ENCODE assay signal across 11 cellular contexts in genomic region chr22:43147821-43148220, GRCh38. TPM values are rescaled to one million over a fixed set of nuclear protein-coding genes. Genes with fewer than 3 reads are reported as not detected.
DNase-seq lines count a peak whose midpoint lies in the region; ATAC-seq and TF ChIP-seq lines count a peak whose summit lies in the region.
"Had no signal": no experiment of that assay in that cellular context is flagged by ENCODE, and none has a peak within 500 bp of the region (broad histone marks: within the 10 kb centered on the region; RNA-seq: fewer than 3 reads in every experiment).

No MANE protein-coding gene starts in this region.

- H3K4me3 ChIP-seq in Loucy (ENCODE audit: low read length, poor library complexity, severe bottlenecking): no peak overlapping the region
- H3K4me3 ChIP-seq: ascending aorta had no signal

- no peak for ATAC-seq in activated CD8-positive, alpha-beta memory T cell treated with anti-CD3 and anti-CD28 coated beads, Interleukin-2, amount 10 ng/mL, durations not matched to agents 7 days and 5 days
- no peak for ATAC-seq in activated B cell treated with CpG ODN at 0.5 μM for 24 hours (ENCODE audit: low read depth)
- ATAC-seq in stimulated activated memory B cell treated with anti-CD40 and anti-IgM and Interleukin-4, amounts not matched to agents 10 μg/mL and 1 μg/mL and 100 μg/mL, for 72 hours: no peak
- no peak for ATAC-seq in SK-N-SH treated with all-trans-retinoic acid at 6 μM for 48 hours
- no peak for ATAC-seq in GM19452 (IDR thresholded peaks at IDR 0.05; ENCODE audit: unreplicated experiment)

- no peaks in the 10 kb centered on the region for H3K36me3 ChIP-seq in Loucy (ENCODE audit: insufficient read depth, low read length)
- H3K36me3 ChIP-seq: ascending aorta had no signal

- H3K4me2 ChIP-seq in Loucy (ENCODE audit: low read depth, low read length, poor library complexity, severe bottlenecking): peak overlapping the region; percentile 20

- POLR2A ChIA-PET in activated B cell treated with CpG ODN at 0.5 μM for 24 hours (lab: Charles Lee): interaction anchor here (0.9 to 1.5 kb wide), 3 partner anchors 40 to 1705 kb away, joined by 3 to 6 read pairs (median 4); no protein-coding TSS in a partner anchor

- no peak overlapping the region for H3K4me3 Mint-ChIP-seq in activated CD8-positive, alpha-beta memory T cell treated with anti-CD3 and anti-CD28 coated beads, Interleukin-2, amount 10 ng/mL, durations not matched to agents 7 days and 5 days
- H3K4me3 Mint-ChIP-seq in activated B cell treated with CpG ODN at 0.5 μM for 24 hours: peak overlapping the region; percentile 70
- H3K4me3 Mint-ChIP-seq in stimulated activated memory B cell treated with anti-CD40 and anti-IgM and Interleukin-4, amounts not matched to agents 10 μg/mL and 1 μg/mL and 100 μg/mL, for 72 hours: no peak overlapping the region

- H3K9me3 Mint-ChIP-seq in activated CD8-positive, alpha-beta memory T cell treated with anti-CD3 and anti-CD28 coated beads, Interleukin-2, amount 10 ng/mL, durations not matched to agents 7 days and 5 days (ENCODE audit: low read depth): no peaks in the 10 kb centered on the region
- H3K9me3 Mint-ChIP-seq in activated B cell treated with CpG ODN at 0.5 μM for 24 hours: no peaks in the 10 kb centered on the region
- no peaks in the 10 kb centered on the region for H3K9me3 Mint-ChIP-seq in stimulated activated memory B cell treated with anti-CD40 and anti-IgM and Interleukin-4, amounts not matched to agents 10 μg/mL and 1 μg/mL and 100 μg/mL, for 72 hours

- H4K20me1 ChIP-seq in Loucy (ENCODE audit: insufficient read depth, low read length, poor library complexity, severe bottlenecking): no peaks in the 10 kb centered on the region

- H3K27ac Mint-ChIP-seq in activated CD8-positive, alpha-beta memory T cell treated with anti-CD3 and anti-CD28 coated beads, Interleukin-2, amount 10 ng/mL, durations not matched to agents 7 days and 5 days: peak overlapping the region; percentile 34
- peak overlapping the region; percentile 81 for H3K27ac Mint-ChIP-seq in activated B cell treated with CpG ODN at 0.5 μM for 24 hours
- H3K27ac Mint-ChIP-seq in stimulated activated memory B cell treated with anti-CD40 and anti-IgM and Interleukin-4, amounts not matched to agents 10 μg/mL and 1 μg/mL and 100 μg/mL, for 72 hours: peak overlapping the region; percentile 40

- no peaks in the 10 kb centered on the region for H3K36me3 Mint-ChIP-seq in activated CD8-positive, alpha-beta memory T cell treated with anti-CD3 and anti-CD28 coated beads, Interleukin-2, amount 10 ng/mL, durations not matched to agents 7 days and 5 days
- H3K36me3 Mint-ChIP-seq in activated B cell treated with CpG ODN at 0.5 μM for 24 hours (ENCODE audit: low read depth): peaks cover 3% of the 10 kb centered on the region
- no peaks in the 10 kb centered on the region for H3K36me3 Mint-ChIP-seq in stimulated activated memory B cell treated with anti-CD40 and anti-IgM and Interleukin-4, amounts not matched to agents 10 μg/mL and 1 μg/mL and 100 μg/mL, for 72 hours

- peak overlapping the region; percentile 43 for H3K9ac ChIP-seq in Loucy (ENCODE audit: low read depth, low read length, poor library complexity, severe bottlenecking)

- no peaks in the 10 kb centered on the region for H3K9me2 ChIP-seq in Loucy (replicated peaks; ENCODE audit: low read depth, low read length)

- CTCF ChIA-PET in activated CD8-positive, alpha-beta memory T cell treated with anti-CD3 and anti-CD28 coated beads, Interleukin-2, amount 10 ng/mL, durations not matched to agents 7 days and 5 days (lab: Charles Lee): interaction anchor here (1.0 to 1.5 kb wide), 2 partner anchors 10 to 40 kb away, joined by 3 read pairs; no protein-coding TSS in a partner anchor
- CTCF ChIA-PET in activated B cell treated with CpG ODN at 0.5 μM for 24 hours (lab: Charles Lee): no interaction called here

- no peaks in the 10 kb centered on the region for H3K9me3 ChIP-seq in Loucy (ENCODE audit: insufficient read depth, low read depth, low read length)
- H3K9me3 ChIP-seq: ascending aorta had no signal

- H3K4me1 ChIP-seq in Loucy (ENCODE audit: insufficient read depth, low read length, poor library complexity, severe bottlenecking): peaks cover 33% of the 10 kb centered on the region

- peaks cover 31% of the 10 kb centered on the region for H3K4me1 Mint-ChIP-seq in activated CD8-positive, alpha-beta memory T cell treated with anti-CD3 and anti-CD28 coated beads, Interleukin-2, amount 10 ng/mL, durations not matched to agents 7 days and 5 days
- peaks cover 52% of the 10 kb centered on the region for H3K4me1 Mint-ChIP-seq in activated B cell treated with CpG ODN at 0.5 μM for 24 hours
- H3K4me1 Mint-ChIP-seq in stimulated activated memory B cell treated with anti-CD40 and anti-IgM and Interleukin-4, amounts not matched to agents 10 μg/mL and 1 μg/mL and 100 μg/mL, for 72 hours: peaks cover 65% of the 10 kb centered on the region

- peaks cover 16% of the 10 kb centered on the region for H3K79me2 ChIP-seq in Loucy (ENCODE audit: insufficient read depth, low read length)

- no peaks in the 10 kb centered on the region for H3F3A ChIP-seq in Loucy (ENCODE audit: low read depth)

- no peak overlapping the region; the same call in 1 of the 2 replicates for H2AFZ ChIP-seq in Loucy (ENCODE audit: low read length)

- DNase-seq in activated CD8-positive, alpha-beta memory T cell treated with anti-CD3 and anti-CD28 coated beads, Interleukin-2, amount 10 ng/mL, durations not matched to agents 7 days and 5 days: no peak
- no peak for DNase-seq in activated CD8-positive, alpha-beta memory T cell treated with anti-CD3 and anti-CD28 coated beads for 24 hours
- DNase-seq in activated B cell treated with CpG ODN at 0.5 μM for 24 hours (no peak), AG08395 (ENCODE audit: low spot score) (no peak)
- DNase-seq: islet precursor cell, small intestine had no signal

- TF ChIP-seq CTCF in Loucy (conservative IDR thresholded peaks at IDR 0.05; ENCODE audit: low read length) (no peak), activated B cell treated with CpG ODN at 0.5 μM for 24 hours (IDR thresholded peaks at IDR 0.05) (no peak)

- H3K27me3 Mint-ChIP-seq in activated CD8-positive, alpha-beta memory T cell treated with anti-CD3 and anti-CD28 coated beads, Interleukin-2, amount 10 ng/mL, durations not matched to agents 7 days and 5 days: no peaks in the 10 kb centered on the region
- no peaks in the 10 kb centered on the region for H3K27me3 Mint-ChIP-seq in activated B cell treated with CpG ODN at 0.5 μM for 24 hours
- H3K27me3 Mint-ChIP-seq in stimulated activated memory B cell treated with anti-CD40 and anti-IgM and Interleukin-4, amounts not matched to agents 10 μg/mL and 1 μg/mL and 100 μg/mL, for 72 hours: peaks cover 3% of the 10 kb centered on the region

- intact Hi-C loops in activated B cell treated with CpG ODN at 0.5 μM for 24 hours (cut with micrococcal nuclease): loop anchor here (10.0 kb wide), 1 partner anchor 133 kb away; the partner anchor contains the start of gene PACSIN2

- H3K27me3 ChIP-seq in Loucy (ENCODE audit: insufficient read depth, low read length, poor library complexity, severe bottlenecking): no peaks in the 10 kb centered on the region
- H3K27me3 ChIP-seq: ascending aorta had no signal

TF ChIP-seq in SK-N-SH treated with all-trans-retinoic acid at 6 μM for 48 hours, 23 proteins besides CTCF, POLR2A, EP300 and RAD21 (continues in another document):
- TF ChIP-seq ZFP3 (CRISPR knock-in tag; IDR thresholded peaks at IDR 0.05) (no peak), ZNF70 (CRISPR knock-in tag; IDR thresholded peaks at IDR 0.05) (no peak), TOX (CRISPR knock-in tag; IDR thresholded peaks at IDR 0.05; ENCODE audit: borderline replicate concordance) (no peak), OSR1 (CRISPR knock-in tag; IDR thresholded peaks at IDR 0.05) (no peak), ZNF565 (CRISPR knock-in tag; conservative IDR thresholded peaks at IDR 0.05; ENCODE audit: low read depth) (no peak), ISL1 (CRISPR knock-in tag; IDR thresholded peaks at IDR 0.05) (no peak), TCF4 (CRISPR knock-in tag; IDR thresholded peaks at IDR 0.05; ENCODE audit: borderline replicate concordance) (no peak), GLIS3 (CRISPR knock-in tag; IDR thresholded peaks at IDR 0.05) (no peak), ZC3H10 (CRISPR knock-in tag; IDR thresholded peaks at IDR 0.05) (no peak), SNAI2 (CRISPR knock-in tag; IDR thresholded peaks at IDR 0.05) (no peak), PPARA (CRISPR knock-in tag; IDR thresholded peaks at IDR 0.05; ENCODE audit: borderline replicate concordance) (no peak), BACH2 (CRISPR knock-in tag; IDR thresholded peaks at IDR 0.05; ENCODE audit: borderline replicate concordance) (no peak)

RNA-seq across cellular contexts. Expression of gene TSPO, which starts 3.5 kb away (rescaled TPM):
- total RNA-seq in activated CD8-positive, alpha-beta memory T cell treated with anti-CD3 and anti-CD28 coated beads, Interleukin-2, amount 10 ng/mL, durations not matched to agents 7 days and 5 days: 100 to 1,000 TPM; 118 to 131 TPM
- total RNA-seq in activated B cell treated with CpG ODN at 0.5 μM for 24 hours: 40.9 and 48.2 TPM in 2 replicates

RNA-seq across cellular contexts. Expression of gene MCAT, which starts 4.6 kb away (rescaled TPM):
- 10 to 100 TPM; 10.7 to 13.2 TPM for total RNA-seq in activated CD8-positive, alpha-beta memory T cell treated with anti-CD3 and anti-CD28 coated beads, Interleukin-2, amount 10 ng/mL, durations not matched to agents 7 days and 5 days
- total RNA-seq in activated B cell treated with CpG ODN at 0.5 μM for 24 hours: 12.7 and 13.2 TPM in 2 replicates

RNA-seq across cellular contexts. Expression of gene BIK, which starts 37.3 kb away (rescaled TPM):
- total RNA-seq in activated CD8-positive, alpha-beta memory T cell treated with anti-CD3 and anti-CD28 coated beads, Interleukin-2, amount 10 ng/mL, durations not matched to agents 7 days and 5 days: 1 to 10 TPM; 1.5 to 1.9 TPM
- total RNA-seq in activated B cell treated with CpG ODN at 0.5 μM for 24 hours: 2.6 TPM in 2 replicates
- total RNA-seq: ascending aorta had no signal

RNA-seq across cellular contexts. Expression of gene TTLL12, which starts 39.1 kb away (rescaled TPM):
- 10 to 100 TPM; 40.3 to 49.7 TPM for total RNA-seq in activated CD8-positive, alpha-beta memory T cell treated with anti-CD3 and anti-CD28 coated beads, Interleukin-2, amount 10 ng/mL, durations not matched to agents 7 days and 5 days
- 30.0 and 31.5 TPM in 2 replicates for total RNA-seq in activated B cell treated with CpG ODN at 0.5 μM for 24 hours

RNA-seq across cellular contexts. Expression of gene TTLL1, which starts 58.6 kb away (rescaled TPM):
- total RNA-seq in activated CD8-positive, alpha-beta memory T cell treated with anti-CD3 and anti-CD28 coated beads, Interleukin-2, amount 10 ng/mL, durations not matched to agents 7 days and 5 days: 1 to 10 TPM; 9.1 to 9.9 TPM
- total RNA-seq in activated B cell treated with CpG ODN at 0.5 μM for 24 hours: 1.2 and 1.5 TPM in 2 replicates
